8 cellular contexts compared by ENCODE assay signal in the genomic region with DNA sequence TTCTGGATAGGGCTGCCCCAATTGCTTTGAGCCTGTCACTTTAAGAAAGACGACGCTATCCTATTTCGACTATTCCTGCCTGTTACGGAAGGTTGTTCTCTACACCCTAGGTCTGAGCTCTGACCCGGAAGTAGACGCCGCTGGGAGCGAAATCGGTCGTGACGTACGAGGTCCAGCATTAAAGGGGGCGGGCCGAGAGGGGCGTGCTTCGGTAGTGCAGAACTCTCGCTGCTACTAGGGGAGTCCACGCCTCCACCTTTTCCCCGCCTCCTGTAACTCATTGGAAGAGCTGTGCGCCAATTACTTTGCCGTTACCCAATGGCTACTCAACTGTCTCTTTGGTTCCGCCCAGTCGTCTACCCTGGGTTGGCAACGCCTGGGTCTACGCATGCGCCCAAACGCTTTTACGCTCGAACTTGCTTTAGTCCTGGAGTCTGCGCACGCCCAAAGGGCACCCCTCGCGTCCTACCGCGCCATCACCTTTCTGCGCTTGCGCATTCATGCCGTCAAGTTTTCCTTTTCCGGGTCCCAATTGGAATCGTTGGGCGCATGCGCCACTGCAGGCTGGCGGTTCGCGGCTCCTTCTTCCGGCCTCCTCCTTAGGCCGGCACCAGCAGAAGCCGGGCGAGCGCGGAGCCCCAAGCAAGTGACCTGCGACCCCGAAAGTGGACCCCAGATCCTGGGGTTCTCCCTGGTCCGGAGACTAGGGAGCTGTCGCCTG. TPM values are rescaled to one million over a fixed set of nuclear protein-coding genes. Genes with fewer than 3 reads are reported as not detected.
DNase-seq lines count a peak whose midpoint lies in the region; ATAC-seq, FAIRE-seq and TF ChIP-seq lines count a peak whose summit lies in the region.

A gene (plus strand): TSS at position 548 of the 721 bp plus-strand sequence. CDS start 536 bp downstream, outside the sequence.

- H3K27ac ChIP-seq in astrocyte (ENCODE audit: low read depth, low read length) (peak within 1 kb of the TSS; percentile 79), right cardiac atrium (ENCODE audit: low read length) (peak within 1 kb of the TSS; percentile 90), uterus (peak within 1 kb of the TSS; percentile 86 to 87)

- peaks cover 55% of the 10 kb centered on the region for H4K20me1 ChIP-seq in astrocyte (ENCODE audit: insufficient read depth, low read length)

- H3K4me3 Mint-ChIP-seq in astrocyte (ENCODE audit: unreplicated experiment), result peak within 1 kb of the TSS; percentile 99

- no peak for TF ChIP-seq CTCF in astrocyte (IDR thresholded peaks at IDR 0.05; ENCODE audit: insufficient read depth, low read depth, low read length)
- TF ChIP-seq CTCF in uterus (IDR thresholded peaks at IDR 0.05), result peak in 1 of 4 experiments; percentile 58

- H3K4me3 ChIP-seq in astrocyte (ENCODE audit: insufficient read depth, low read depth, low read length) (peak within 1 kb of the TSS; percentile 81), right cardiac atrium (ENCODE audit: low read length) (peak within 1 kb of the TSS; percentile 91), uterus (peak within 1 kb of the TSS; percentile 87 to 93)

- H3K4me2 ChIP-seq in astrocyte (ENCODE audit: low read length), result peak within 1 kb of the TSS; percentile 100

- peak within 1 kb of the TSS; percentile 91 for H3K27ac Mint-ChIP-seq in astrocyte (ENCODE audit: unreplicated experiment)

- H2AFZ ChIP-seq in astrocyte (ENCODE audit: low read depth, low read length), result no peak within 1 kb of the TSS

- DNase-seq in NCI-H2029 (lab: John Stamatoyannopoulos, UW) (peak; percentile 100), T-helper 22 cell (ENCODE audit: low read depth) (peak; percentile 100), astrocyte (ENCODE audit: low read depth) (peak; percentile 99), right cardiac atrium (peak; percentile 100), pulmonary artery endothelial cell (ENCODE audit: low read depth, low spot score) (peak; percentile 100), uterus (peak; percentile 100)

- WGBS in right cardiac atrium, result under 1% methylated on average over 55 of the region's 55 CpGs

- H3K36me3 ChIP-seq in astrocyte (ENCODE audit: insufficient read depth, low read length), result peaks cover 18% of the 10 kb centered on the region
- H3K36me3 ChIP-seq in uterus, result no peaks in the 10 kb centered on the region

- H3K27me3 ChIP-seq in astrocyte (ENCODE audit: insufficient read depth, low read length), result no peaks in the 10 kb centered on the region
- no peaks in the 10 kb centered on the region for H3K27me3 ChIP-seq in right cardiac atrium (ENCODE audit: control insufficient read depth, insufficient read depth)
- no peaks in the 10 kb centered on the region for H3K27me3 ChIP-seq in uterus

- H3K79me2 ChIP-seq in astrocyte (ENCODE audit: insufficient read depth, low read length), result peaks cover 89% of the 10 kb centered on the region

- intact Hi-C loops in right cardiac atrium (cut with DNase I), result no loop called here
- intact Hi-C loops in uterus (cut with DNase I; ENCODE audit: low total_unique reads), result no loop called here

- ATAC-seq in GM18505 (IDR thresholded peaks at IDR 0.05; ENCODE audit: unreplicated experiment) (peak; percentile 71), HG02973 (IDR thresholded peaks at IDR 0.05; ENCODE audit: unreplicated experiment) (peak; percentile 71), right cardiac atrium (peak; percentile 85 to 90)

- H3K4me1 ChIP-seq in astrocyte (ENCODE audit: insufficient read depth, low read length) (peaks cover 39% of the 10 kb centered on the region), right cardiac atrium (ENCODE audit: control insufficient read depth, insufficient read depth, low read length) (peaks cover 3% of the 10 kb centered on the region), uterus (peaks cover 0 to 19% of the 10 kb centered on the region in 2 donors)

- H3K9me3 Mint-ChIP-seq in astrocyte (ENCODE audit: unreplicated experiment), result no peaks in the 10 kb centered on the region

- TF ChIP-seq POLR2A in GM18505 (IDR thresholded peaks at IDR 0.05; ENCODE audit: borderline replicate concordance, extremely low read depth, insufficient read depth, insufficient read length) (peak; percentile 70), uterus (IDR thresholded peaks at IDR 0.05) (peak; percentile 48 to 62)

- peaks cover 15% of the 10 kb centered on the region for H3K36me3 Mint-ChIP-seq in astrocyte (ENCODE audit: low read depth, unreplicated experiment)

- peaks cover 24% of the 10 kb centered on the region for H3K4me1 Mint-ChIP-seq in astrocyte (ENCODE audit: low read depth, unreplicated experiment)

- FAIRE-seq in astrocyte (lab: Jason Lieb, UNC), result peak; percentile 88

- H3K9me3 ChIP-seq in astrocyte (ENCODE audit: insufficient read depth, low read depth, low read length), result no peaks in the 10 kb centered on the region
- H3K9me3 ChIP-seq in right cardiac atrium (ENCODE audit: control insufficient read depth, low read length), result no peaks in the 10 kb centered on the region
- H3K9me3 ChIP-seq in uterus, result no peaks in the 10 kb centered on the region

- H3K9ac ChIP-seq in astrocyte (ENCODE audit: low read length), result peak within 1 kb of the TSS; percentile 88

- H3K27me3 Mint-ChIP-seq in astrocyte (ENCODE audit: low read depth, unreplicated experiment), result no peaks in the 10 kb centered on the region

RNA-seq across cellular contexts. Expression of the gene that starts here (rescaled TPM):
- total RNA-seq in astrocyte (45.6 and 51.2 TPM in 2 replicates), right cardiac atrium (10 to 100 TPM; 13.4 to 17.2 (median 14.8) TPM), pulmonary artery endothelial cell (14.3 and 17.7 TPM in 2 replicates), uterus (10 to 100 TPM in 3 of 4 donors, 1 to 10 TPM in 1; 6.8 to 47.4 (median 24.6) TPM)
- 10.2 TPM for polyA plus RNA-seq in right cardiac atrium

Comparison
In these comparisons a context has a peak if more than half of its experiments do, and no peak if none do; other contexts are left out.
1. Peak in every context shown above with its lines: DNase-seq, ATAC-seq, H3K4me3 ChIP-seq and H3K27ac ChIP-seq.